8 cellular contexts compared by ENCODE assay signal in genomic region chr2:111493720-111494078, GRCh38.
DNase-seq lines count a peak whose midpoint lies in the region; ATAC-seq and TF ChIP-seq lines count a peak whose summit lies in the region.
"Not testable (repeated sequence)": the region's sequence is repeated elsewhere in the genome, so short reads cannot be mapped to it uniquely, and the experiment has no call there.

No MANE protein-coding gene starts in this region.

- TF ChIP-seq CTCF in choroid plexus epithelial cell (conservative IDR thresholded peaks at IDR 0.05; ENCODE audit: low read depth, low read length); kidney epithelial cell (IDR thresholded peaks at IDR 0.05; ENCODE audit: insufficient read depth, low read length, poor library complexity, severe bottlenecking): not testable (repeated sequence)

- H3K4me1 ChIP-seq in CD4-positive, CD25-positive, alpha-beta regulatory T cell (ENCODE audit: control insufficient read depth, insufficient read depth, low read length, poor library complexity, severe bottlenecking): not testable (repeated sequence)

- peak overlapping the region; percentile 80 to 90 (median 84) for H3K4me3 Mint-ChIP-seq in CD4-positive, CD25-positive, alpha-beta regulatory T cell
- H3K4me3 Mint-ChIP-seq in activated CD8-positive, alpha-beta T cell treated with anti-CD3 and anti-CD28 coated beads, Interleukin-2, amount 10 ng/mL, durations not matched to agents 7 days and 5 days: peak overlapping the region; percentile 77

- peak overlapping the region; percentile 43 to 88 (median 74) for H3K27ac Mint-ChIP-seq in CD4-positive, CD25-positive, alpha-beta regulatory T cell
- peak overlapping the region; percentile 80 for H3K27ac Mint-ChIP-seq in activated CD8-positive, alpha-beta T cell treated with anti-CD3 and anti-CD28 coated beads, Interleukin-2, amount 10 ng/mL, durations not matched to agents 7 days and 5 days

- H3K4me3 ChIP-seq in CD4-positive, CD25-positive, alpha-beta regulatory T cell (ENCODE audit: low read depth, low read length): peak overlapping the region; percentile 62
- H3K4me3 ChIP-seq in choroid plexus epithelial cell (ENCODE audit: low read depth, low read length): peak overlapping the region; percentile 58
- H3K4me3 ChIP-seq in kidney epithelial cell (ENCODE audit: low read depth, low read length): peak overlapping the region; percentile 46

- POLR2A ChIA-PET in activated CD8-positive, alpha-beta T cell treated with anti-CD3 and anti-CD28 coated beads, Interleukin-2, amount 10 ng/mL, durations not matched to agents 7 days and 5 days (lab: Charles Lee): not testable (repeated sequence)

- peak in 2 of 3 donors; percentile 23 to 35 for DNase-seq in CD4-positive, CD25-positive, alpha-beta regulatory T cell
- DNase-seq in activated CD8-positive, alpha-beta T cell treated with anti-CD3 and anti-CD28 coated beads, Interleukin-2, amount 10 ng/mL, durations not matched to agents 7 days and 5 days; kidney epithelial cell (ENCODE audit: low read depth): not testable (repeated sequence)
- peak; percentile 19 for DNase-seq in choroid plexus epithelial cell (ENCODE audit: low read depth)
- DNase-seq in stimulated activated CD4-positive, alpha-beta T cell treated with anti-CD3 and anti-CD28 coated beads, Interleukin-4, amount 100 ng/mL, for 24 hours: peak; percentile 38

- not testable (repeated sequence) for H3K9me3 Mint-ChIP-seq in CD4-positive, CD25-positive, alpha-beta regulatory T cell; activated CD8-positive, alpha-beta T cell treated with anti-CD3 and anti-CD28 coated beads, Interleukin-2, amount 10 ng/mL, durations not matched to agents 7 days and 5 days (ENCODE audit: insufficient read depth)

- peak; percentile 53 to 64 for ATAC-seq in CD4-positive, CD25-positive, alpha-beta regulatory T cell (ENCODE audit: low read depth in 2 of 2)
- ATAC-seq in GM19438 (IDR thresholded peaks at IDR 0.05; ENCODE audit: low read depth, unreplicated experiment): peak; percentile 66
- ATAC-seq in HG02938 (IDR thresholded peaks at IDR 0.05; ENCODE audit: unreplicated experiment): peak; percentile 80
- peak; percentile 44 for ATAC-seq in activated CD8-positive, alpha-beta T cell treated with anti-CD3 and anti-CD28 coated beads, Interleukin-2, amount 10 ng/mL, durations not matched to agents 7 days and 5 days

- H3K36me3 ChIP-seq in CD4-positive, CD25-positive, alpha-beta regulatory T cell (ENCODE audit: control insufficient read depth, insufficient read depth, low read length); KOPT-K1 (ENCODE audit: insufficient read depth, low read length); kidney epithelial cell (ENCODE audit: control insufficient read depth, insufficient read depth, low read length): not testable (repeated sequence)

- H3K27ac ChIP-seq in CD4-positive, CD25-positive, alpha-beta regulatory T cell (ENCODE audit: insufficient read depth, low read length, poor library complexity, severe bottlenecking): peak overlapping the region; percentile 66
- peak overlapping the region; percentile 60 for H3K27ac ChIP-seq in KOPT-K1 (ENCODE audit: low read depth, low read length, poor library complexity, severe bottlenecking)

- CTCF ChIA-PET in activated CD8-positive, alpha-beta T cell treated with anti-CD3 and anti-CD28 coated beads, Interleukin-2, amount 10 ng/mL, durations not matched to agents 7 days and 5 days (lab: Charles Lee): not testable (repeated sequence)

- not testable (repeated sequence) for H3K9me3 ChIP-seq in CD4-positive, CD25-positive, alpha-beta regulatory T cell (ENCODE audit: control insufficient read depth in 2 of 2, low read length in 2 of 2); KOPT-K1 (ENCODE audit: insufficient read depth, low read length, poor library complexity, severe bottlenecking)

- H3K27me3 Mint-ChIP-seq in CD4-positive, CD25-positive, alpha-beta regulatory T cell; activated CD8-positive, alpha-beta T cell treated with anti-CD3 and anti-CD28 coated beads, Interleukin-2, amount 10 ng/mL, durations not matched to agents 7 days and 5 days (ENCODE audit: low read depth): not testable (repeated sequence)

- peaks cover 0 to 19% (median 4%) of the 10 kb centered on the region in 4 donors for H3K4me1 Mint-ChIP-seq in CD4-positive, CD25-positive, alpha-beta regulatory T cell
- peaks cover 27% of the 10 kb centered on the region for H3K4me1 Mint-ChIP-seq in activated CD8-positive, alpha-beta T cell treated with anti-CD3 and anti-CD28 coated beads, Interleukin-2, amount 10 ng/mL, durations not matched to agents 7 days and 5 days (ENCODE audit: low read depth)

- not testable (repeated sequence) for H3K36me3 Mint-ChIP-seq in CD4-positive, CD25-positive, alpha-beta regulatory T cell; activated CD8-positive, alpha-beta T cell treated with anti-CD3 and anti-CD28 coated beads, Interleukin-2, amount 10 ng/mL, durations not matched to agents 7 days and 5 days (ENCODE audit: low read depth)

- not testable (repeated sequence) for H3K27me3 ChIP-seq in CD4-positive, CD25-positive, alpha-beta regulatory T cell (ENCODE audit: control insufficient read depth, insufficient read depth, low read length); kidney epithelial cell (ENCODE audit: control insufficient read depth, insufficient read depth, low read length)
